24 cellular contexts compared by ENCODE assay signal in genomic region chr3:29614954-29615353, GRCh38.
"Had no signal": no experiment of that assay in that cellular context is flagged by ENCODE, and none has a peak within 500 bp of the region (broad histone marks: within the 10 kb centered on the region; RNA-seq: fewer than 3 reads in every experiment).

No MANE protein-coding gene starts in this region.

- H3K36me3 Mint-ChIP-seq: memory B cell, natural killer cell had no signal

- H3K27me3 ChIP-seq: esophagus muscularis mucosa, gastrocnemius medialis, ovary, right lobe of liver, suprapubic skin, transverse colon, upper lobe of right lung, uterus had no signal

- H3K27ac Mint-ChIP-seq: memory B cell; natural killer cell; stimulated activated naive CD8-positive, alpha-beta T cell treated with anti-CD3 and anti-CD28 coated beads, Interleukin-15, amount 100 ng/mL, for 72 hours had no signal

- H3K27ac ChIP-seq: coronary artery, esophagus muscularis mucosa, gastrocnemius medialis, ovary, psoas muscle, right lobe of liver, suprapubic skin, transverse colon, upper lobe of right lung, uterus had no signal

- H3K4me1 ChIP-seq: psoas muscle, right lobe of liver, transverse colon, uterus had no signal

- H3K9me3 ChIP-seq: esophagus muscularis mucosa, gastrocnemius medialis, ovary, psoas muscle, right lobe of liver, suprapubic skin, transverse colon, upper lobe of right lung, uterus had no signal

- H3K36me3 ChIP-seq: esophagus muscularis mucosa, gastrocnemius medialis, ovary, right lobe of liver, suprapubic skin, transverse colon, upper lobe of right lung, uterus had no signal

- H3K4me3 ChIP-seq: coronary artery, esophagus muscularis mucosa, gastrocnemius medialis, lung, ovary, psoas muscle, right lobe of liver, suprapubic skin, transverse colon, upper lobe of right lung, uterus had no signal

- H3K9me3 Mint-ChIP-seq: stimulated activated naive CD8-positive, alpha-beta T cell treated with anti-CD3 and anti-CD28 coated beads, Interleukin-15, amount 100 ng/mL, for 72 hours had no signal

- H3K4me3 Mint-ChIP-seq: memory B cell; natural killer cell; stimulated activated naive CD8-positive, alpha-beta T cell treated with anti-CD3 and anti-CD28 coated beads, Interleukin-15, amount 100 ng/mL, for 72 hours had no signal

- H3K27me3 Mint-ChIP-seq: memory B cell; stimulated activated naive CD8-positive, alpha-beta T cell treated with anti-CD3 and anti-CD28 coated beads, Interleukin-15, amount 100 ng/mL, for 72 hours had no signal

- H3K4me1 Mint-ChIP-seq: memory B cell; natural killer cell; stimulated activated naive CD8-positive, alpha-beta T cell treated with anti-CD3 and anti-CD28 coated beads, Interleukin-15, amount 100 ng/mL, for 72 hours had no signal

- DNase-seq: dermis blood vessel endothelial cell; effector memory CD4-positive, alpha-beta T cell; gastrocnemius medialis; head of caudate nucleus; kidney; natural killer cell; occipital lobe; ovary; posterior cingulate gyrus; psoas muscle; right lobe of liver; small intestine; stimulated activated CD4-positive, alpha-beta T cell treated with anti-CD3 and anti-CD28 coated beads, Interleukin-15, amount 100 ng/mL, for 24 hours; stimulated activated CD4-positive, alpha-beta T cell treated with anti-CD3 and anti-CD28 coated beads, Interleukin-2, amount 100 ng/mL, for 48 hours; stimulated activated naive CD4-positive, alpha-beta T cell; stimulated activated naive CD8-positive, alpha-beta T cell treated with anti-CD3 and anti-CD28 coated beads, Interleukin-15, amount 100 ng/mL, for 72 hours; transverse colon; upper lobe of right lung; uterus had no signal
